Comparison of ENCODE assay signal across 11 cellular contexts in the genomic region with DNA sequence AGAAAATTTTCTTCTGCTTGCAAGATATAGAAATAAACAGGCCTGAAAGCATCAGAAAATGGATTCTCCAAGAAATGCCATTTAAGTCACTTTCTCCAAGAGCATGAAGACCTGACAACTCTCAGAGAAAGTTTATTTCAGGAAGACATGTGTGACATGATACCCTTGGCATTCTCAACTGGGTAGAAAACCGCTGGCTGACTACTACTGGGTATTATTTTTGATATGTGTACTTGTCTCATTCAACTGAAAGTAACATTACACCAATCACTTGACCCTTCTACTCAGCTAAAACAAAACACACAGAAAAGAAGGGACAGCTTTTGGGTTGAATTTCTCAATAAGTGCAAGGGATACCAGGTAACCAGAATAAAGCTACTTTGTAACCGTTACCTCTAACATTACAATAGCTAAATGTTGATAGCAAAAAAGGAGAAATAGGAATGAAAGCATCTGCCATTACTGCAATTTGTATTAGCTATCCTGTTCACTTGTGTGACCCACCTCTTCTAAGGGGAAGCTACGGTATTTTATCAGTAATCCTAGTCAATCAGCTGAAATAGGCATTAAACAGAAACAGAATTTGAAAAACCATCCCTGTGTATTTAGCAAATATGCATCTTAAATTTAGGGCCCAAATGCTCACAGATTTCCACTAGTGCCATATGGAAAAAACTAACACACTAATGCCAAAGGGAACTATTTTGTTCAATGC. TPM values are rescaled to one million over a fixed set of nuclear protein-coding genes. Genes with fewer than 3 reads are reported as not detected.
DNase-seq lines count a peak whose midpoint lies in the region; ATAC-seq, FAIRE-seq and TF ChIP-seq lines count a peak whose summit lies in the region.
"Had no signal": no experiment of that assay in that cellular context is flagged by ENCODE, and none has a peak within 500 bp of the region (broad histone marks: within the 10 kb centered on the region; RNA-seq: fewer than 3 reads in every experiment).

No MANE protein-coding gene starts in this region.

- ATAC-seq in HepG2 (no peak), right lobe of liver (no peak), HG03196 (IDR thresholded peaks at IDR 0.05; ENCODE audit: unreplicated experiment) (no peak), HG03432 (IDR thresholded peaks at IDR 0.05; ENCODE audit: unreplicated experiment) (no peak)
- peak in 1 of 2 donors; percentile 28 for ATAC-seq in activated naive CD4-positive, alpha-beta T cell treated with anti-CD3 and anti-CD28 coated beads, Interleukin-2, amount 50 U/mL, for 72 hours

- H3K4me3 Mint-ChIP-seq in immature natural killer cell (peak overlapping the region; percentile 65 to 100 (median 91)), type B pancreatic cell (peak overlapping the region; percentile 60)

- peaks cover 100% of the 10 kb centered on the region for H3K79me2 ChIP-seq in HepG2 (ENCODE audit: insufficient read depth, low read length)

- DNase-seq in HepG2 (ENCODE audit: low spot score) (no peak), right lobe of liver (no peak), immature natural killer cell (no peak), type B pancreatic cell (ENCODE audit: extremely low spot score, unreplicated experiment) (no peak), tibial nerve (ENCODE audit: low spot score in 2 of 2) (no peak)
- no peak for DNase-seq in activated naive CD4-positive, alpha-beta T cell treated with anti-CD3 and anti-CD28 coated beads, Interleukin-2, amount 50 U/mL, for 72 hours (ENCODE audit: low spot score in 2 of 2)
- DNase-seq: activated CD8-positive, alpha-beta memory T cell treated with anti-CD3 and anti-CD28 coated beads, Interleukin-2, amount 50 U/mL, for 48 hours; NCI-H524 treated with DMSO at 0.1 percent for 48 hours had no signal

- peaks cover 98 to 100% of the 10 kb centered on the region in 2 donors for H3K4me1 Mint-ChIP-seq in immature natural killer cell
- H3K4me1 Mint-ChIP-seq in type B pancreatic cell (ENCODE audit: unreplicated experiment): peaks cover 82% of the 10 kb centered on the region

- H3K4me1 ChIP-seq in HepG2 (ENCODE audit: insufficient read depth, low read length): peaks cover 85% of the 10 kb centered on the region
- peaks cover 0 to 96% (median 29%) of the 10 kb centered on the region in 4 donors for H3K4me1 ChIP-seq in right lobe of liver
- peaks cover 8 to 99% (median 85%) of the 10 kb centered on the region in 4 donors for H3K4me1 ChIP-seq in tibial nerve

- 42% methylated on average over 3 of the region's 3 CpGs for WGBS in HepG2 (ENCODE audit: low lambda C conversion rate)
- 30% methylated on average over 3 of the region's 3 CpGs for WGBS in right lobe of liver (ENCODE audit: insufficient coverage, low coverage, low lambda C conversion rate, missing lambda C conversion rate)
- 45 to 60% methylated on average over 3 of the region's 3 CpGs for WGBS in tibial nerve, 2 donors

- H3K27ac Mint-ChIP-seq in activated naive CD4-positive, alpha-beta T cell treated with anti-CD3 and anti-CD28 coated beads, Interleukin-2, amount 50 U/mL, for 72 hours: peak overlapping the region; percentile 87 to 88
- H3K27ac Mint-ChIP-seq in immature natural killer cell: peak overlapping the region; percentile 2 to 72 (median 36)
- peak overlapping the region; percentile 81 for H3K27ac Mint-ChIP-seq in type B pancreatic cell

- intact Hi-C loops in HepG2 (cut with micrococcal nuclease; ENCODE audit: unreplicated experiment): no loop called here
- intact Hi-C loops in right lobe of liver (cut with DNase I): no loop called here

- H2AFZ ChIP-seq in HepG2 (ENCODE audit: low read length): no peak overlapping the region

- CTCF ChIA-PET in HepG2 (lab: Yijun Ruan, JAX; ENCODE audit: low intra/inter-chr PET ratio, low total read pairs): no interaction called here

- peak overlapping the region; percentile 73 for H3K4me2 ChIP-seq in HepG2 (ENCODE audit: low read depth, low read length)

- no peak overlapping the region for H3K27ac ChIP-seq in HepG2 (ENCODE audit: extremely low read length, insufficient read depth, low read length)
- H3K27ac ChIP-seq in right lobe of liver: no peak overlapping the region
- peak overlapping the region in 2 of 4 donors; percentile 40 to 52 for H3K27ac ChIP-seq in tibial nerve

- no peak for FAIRE-seq in HepG2 (lab: Jason Lieb, UNC)
- FAIRE-seq: frontal cortex had no signal

- no peak overlapping the region for H3K9ac ChIP-seq in HepG2 (ENCODE audit: insufficient read depth, low read depth, low read length)

- peaks cover 68 to 89% of the 10 kb centered on the region in 2 donors for H3K36me3 Mint-ChIP-seq in activated naive CD4-positive, alpha-beta T cell treated with anti-CD3 and anti-CD28 coated beads, Interleukin-2, amount 50 U/mL, for 72 hours
- peaks cover 3 to 19% (median 5%) of the 10 kb centered on the region in 3 donors for H3K36me3 Mint-ChIP-seq in immature natural killer cell
- H3K36me3 Mint-ChIP-seq in type B pancreatic cell: peaks cover 26% of the 10 kb centered on the region

- no peak for TF ChIP-seq RAD21 in HepG2 (CRISPR knock-in tag; IDR thresholded peaks at IDR 0.05)

- H3K9me3 ChIP-seq in HepG2 (ENCODE audit: low read length) (no peaks in the 10 kb centered on the region), right lobe of liver (no peaks in the 10 kb centered on the region), tibial nerve (no peaks in the 10 kb centered on the region)

- H3K4me3 ChIP-seq in HepG2 (replicated peaks in 1 of 3; ENCODE audit: insufficient read depth in 1 of 3, low read depth in 2 of 3, low read length in 3 of 3): peak overlapping the region in 2 of 3 experiments; percentile 20 to 85; a peak in 1 of 6 replicates
- H3K4me3 ChIP-seq in right lobe of liver: no peak overlapping the region
- no peak overlapping the region for H3K4me3 ChIP-seq in tibial nerve

- H3K27me3 ChIP-seq in HepG2 (ENCODE audit: control insufficient read depth in 1 of 2, insufficient read depth in 2 of 2, low read length in 2 of 2): no peaks in the 10 kb centered on the region
- no peaks in the 10 kb centered on the region for H3K27me3 ChIP-seq in right lobe of liver
- no peaks in the 10 kb centered on the region for H3K27me3 ChIP-seq in tibial nerve

- TF ChIP-seq CTCF in HepG2 (CRISPR knock-in tag; IDR thresholded peaks at IDR 0.05) (no peak), right lobe of liver (IDR thresholded peaks at IDR 0.05) (no peak), type B pancreatic cell (conservative IDR thresholded peaks at IDR 0.05) (no peak), tibial nerve (IDR thresholded peaks at IDR 0.05) (no peak)

- H3K36me3 ChIP-seq in HepG2 (replicated peaks in 1 of 2; ENCODE audit: control insufficient read depth in 1 of 2, insufficient read depth in 2 of 2, low read length in 2 of 2) (peaks cover 7 to 52% of the 10 kb centered on the region in 2 experiments), right lobe of liver (peaks cover 0 to 11% (median 3%) of the 10 kb centered on the region in 4 donors), tibial nerve (peaks cover 0 to 5% (median 3%) of the 10 kb centered on the region in 3 donors)

- 0 out of 4 replicates have a peak, but pooled peaks of 1 of the 2 experiments have one; percentile 39 for TF ChIP-seq POLR2A in HepG2 (IDR thresholded peaks at IDR 0.05; ENCODE audit: insufficient read depth in 1 of 2, low read depth in 2 of 2, low read length in 2 of 2)
- no peak for TF ChIP-seq POLR2A in right lobe of liver (IDR thresholded peaks at IDR 0.05)
- no peak for TF ChIP-seq POLR2A in tibial nerve (IDR thresholded peaks at IDR 0.05)

- peaks cover 100% of the 10 kb centered on the region for H4K20me1 ChIP-seq in HepG2 (ENCODE audit: insufficient read depth, low read length)

- in situ Hi-C loops in HepG2 (cut with HindIII; ENCODE audit: extremely low pct_ligation_motif_present, low pct_unique_long_range_greater_than_20kb): no loop called here

- H3K9me3 Mint-ChIP-seq in activated naive CD4-positive, alpha-beta T cell treated with anti-CD3 and anti-CD28 coated beads, Interleukin-2, amount 50 U/mL, for 72 hours: no peaks in the 10 kb centered on the region
- H3K9me3 Mint-ChIP-seq in immature natural killer cell (no peaks in the 10 kb centered on the region), type B pancreatic cell (no peaks in the 10 kb centered on the region)

- peaks cover 0 to 13% (median 4%) of the 10 kb centered on the region in 3 donors for H3K27me3 Mint-ChIP-seq in immature natural killer cell (ENCODE audit: low read depth in 3 of 3)
- H3K27me3 Mint-ChIP-seq in type B pancreatic cell: no peaks in the 10 kb centered on the region

- POLR2A ChIA-PET in HepG2 (lab: Yijun Ruan, JAX): no interaction called here

- BruUV-seq in HepG2 (replicated peaks; lab: Mats Ljungman, UMichigan): no TSS peak

- TF ChIP-seq EP300 in HepG2 (IDR thresholded peaks at IDR 0.05; ENCODE audit: low read depth in 2 of 2, low read length in 2 of 2) (no peak), HepG2 (CRISPR knock-in tag; IDR thresholded peaks at IDR 0.05; ENCODE audit: borderline replicate concordance) (no peak), tibial nerve (IDR thresholded peaks at IDR 0.05) (no peak)

RNA-seq across cellular contexts. Expression of a gene that starts 7.3 kb away (rescaled TPM):
- 241 and 259 TPM in 2 replicates for total RNA-seq in HepG2 (2016; rRNA removed; fragmentation: Illumina TruSeq; extraction: Trizol)
- total RNA-seq in HepG2 (2016; cell fraction: cytosol; rRNA removed; fragmentation: Illumina TruSeq; extraction: Trizol; ENCODE audit: low read depth): 38.2 and 46.4 TPM in 2 replicates
- 252 and 280 TPM in 2 replicates for total RNA-seq in HepG2 (2016; cell fraction: insoluble cytoplasmic fraction; rRNA removed; fragmentation: Illumina TruSeq; extraction: Trizol)
- total RNA-seq in HepG2 (2016; cell fraction: membrane; rRNA removed; fragmentation: Illumina TruSeq; extraction: Trizol): 76.5 and 81.0 TPM in 2 replicates
- 391 and 395 TPM in 2 replicates for total RNA-seq in HepG2 (2016; cell fraction: nucleus; rRNA removed; fragmentation: Illumina TruSeq; extraction: Trizol)
- 83.9 and 105 TPM in 2 replicates for polyA plus RNA-seq in HepG2 (2011; rRNA removed)
- 65.0 and 65.1 TPM in 2 replicates for polyA plus RNA-seq in HepG2 (2011; cell fraction: cytosol; rRNA removed)
- polyA plus RNA-seq in HepG2 (2011; cell fraction: nucleus; rRNA removed): 235 and 261 TPM in 2 replicates
- polyA plus RNA-seq in HepG2 (2012): 62.0 and 93.0 TPM in 2 replicates
- 42.7 and 46.3 TPM in 2 replicates for polyA plus RNA-seq in HepG2 (2016; cell fraction: cytosol; fragmentation: Illumina TruSeq; extraction: Trizol; ENCODE audit: low read depth)
- polyA plus RNA-seq in HepG2 (2016; cell fraction: insoluble cytoplasmic fraction; fragmentation: Illumina TruSeq; extraction: Trizol; ENCODE audit: low read depth): 362 and 401 TPM in 2 replicates
- polyA plus RNA-seq in HepG2 (2016; cell fraction: membrane; fragmentation: Illumina TruSeq; extraction: Trizol; ENCODE audit: low read depth): 75.5 and 84.5 TPM in 2 replicates
- polyA plus RNA-seq in HepG2 (2016; cell fraction: nucleus; fragmentation: Illumina TruSeq; extraction: Trizol; ENCODE audit: insufficient read depth, low read depth): 261 and 267 TPM in 2 replicates
- polyA minus RNA-seq in HepG2 (2011; rRNA and poly(A)+ RNA removed; ENCODE audit: low replicate concordance): 162 and 478 TPM in 2 replicates
- polyA minus RNA-seq in HepG2 (2011; cell fraction: cytosol; rRNA and poly(A)+ RNA removed): 95.7 and 153 TPM in 2 replicates
- 674 and 713 TPM in 2 replicates for polyA minus RNA-seq in HepG2 (2011; cell fraction: nucleus; rRNA and poly(A)+ RNA removed)
- total RNA-seq in right lobe of liver: 10 to 100 TPM; 31.0 to 68.5 (median 49.6) TPM
- 100 to 1,000 TPM; 164 to 269 TPM for total RNA-seq in activated naive CD4-positive, alpha-beta T cell treated with anti-CD3 and anti-CD28 coated beads, Interleukin-2, amount 50 U/mL, for 72 hours
- 100 to 1,000 TPM; 133 to 223 (median 191) TPM for polyA plus RNA-seq in immature natural killer cell
- total RNA-seq in type B pancreatic cell (ENCODE audit: low replicate concordance): 136 and 205 TPM in 2 replicates
- 100 to 1,000 TPM; 134 to 216 (median 201) TPM for total RNA-seq in tibial nerve

Comparison
In these comparisons a context has a peak if more than half of its experiments do, and no peak if none do; other contexts are left out.
1. H3K4me3 ChIP-seq: peak in HepG2 (2 of 3); none in right lobe of liver (0 of 3) and tibial nerve (0 of 4).
2. H3K27ac Mint-ChIP-seq: peak in every context shown above with its lines; median percentile 88 in activated naive CD4-positive, alpha-beta T cell treated with anti-CD3 and anti-CD28 coated beads, Interleukin-2, amount 50 U/mL, for 72 hours; 81 in type B pancreatic cell; 36 in immature natural killer cell.